In the genomic region with DNA sequence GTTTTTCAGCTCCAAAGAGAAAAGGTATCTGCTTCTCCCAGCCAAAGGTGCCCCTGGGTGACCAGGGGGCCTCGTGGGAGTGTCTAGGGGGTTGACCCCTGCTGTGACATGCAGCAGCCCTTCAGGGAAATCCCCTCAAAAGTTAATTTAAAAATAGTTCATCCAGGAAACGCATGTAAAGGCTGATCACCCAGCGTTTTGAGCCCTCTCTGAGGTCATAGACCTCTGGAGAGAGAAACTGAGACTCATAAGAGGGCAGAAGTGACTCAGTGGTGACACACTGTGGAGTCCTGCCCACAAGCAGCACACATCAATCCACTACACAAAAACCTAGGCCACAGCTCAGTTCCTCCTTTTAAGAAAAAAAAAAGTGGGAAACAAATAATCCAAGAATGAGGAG, we compare ENCODE assay signal across 1 cellular context.
A peak's percentile ranks its signal among the peaks of the same experiment; 100 is the strongest.
TF ChIP-seq lines count a peak whose summit lies in the region.

No MANE protein-coding gene starts in this region.

TF ChIP-seq in K562, 482 proteins besides CTCF, POLR2A, EP300 and RAD21:
- TF ChIP-seq SPI1 (IDR thresholded peaks at IDR 0.05; ENCODE audit: borderline replicate concordance, low read depth, low read length), result 0 out of 2 replicates have a peak, but pooled peaks have one; percentile 1
- TF ChIP-seq ZNF57 (CRISPR knock-in tag; IDR thresholded peaks at IDR 0.05), result no peak
- TF ChIP-seq ZFPM2 (CRISPR knock-in tag; IDR thresholded peaks at IDR 0.05), result no peak
- TF ChIP-seq, protein P1, sequence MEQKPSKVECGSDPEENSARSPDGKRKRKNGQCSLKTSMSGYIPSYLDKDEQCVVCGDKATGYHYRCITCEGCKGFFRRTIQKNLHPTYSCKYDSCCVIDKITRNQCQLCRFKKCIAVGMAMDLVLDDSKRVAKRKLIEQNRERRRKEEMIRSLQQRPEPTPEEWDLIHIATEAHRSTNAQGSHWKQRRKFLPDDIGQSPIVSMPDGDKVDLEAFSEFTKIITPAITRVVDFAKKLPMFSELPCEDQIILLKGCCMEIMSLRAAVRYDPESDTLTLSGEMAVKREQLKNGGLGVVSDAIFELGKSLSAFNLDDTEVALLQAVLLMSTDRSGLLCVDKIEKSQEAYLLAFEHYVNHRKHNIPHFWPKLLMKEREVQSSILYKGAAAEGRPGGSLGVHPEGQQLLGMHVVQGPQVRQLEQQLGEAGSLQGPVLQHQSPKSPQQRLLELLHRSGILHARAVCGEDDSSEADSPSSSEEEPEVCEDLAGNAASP (IDR thresholded peaks at IDR 0.05), result no peak
TF ChIP-seq in K562: peak in this region for 1.
